ENCODE assay signal across 14 cellular contexts in genomic region chr3:65992106-65992505, GRCh38. TPM values are rescaled to one million over a fixed set of nuclear protein-coding genes. Genes with fewer than 3 reads are reported as not detected.
"Had no signal": no experiment of that assay in that cellular context is flagged by ENCODE, and none has a peak within 500 bp of the region (broad histone marks: within the 10 kb centered on the region; RNA-seq: fewer than 3 reads in every experiment).

No MANE protein-coding gene starts in this region.

- H3K4me1 Mint-ChIP-seq: activated B cell treated with CpG ODN at 0.5 μM for 24 hours; activated CD4-positive, alpha-beta T cell treated with anti-CD3 and anti-CD28 coated beads, Interleukin-2, amount 10 ng/mL, durations not matched to agents 24 days and 14 days; activated naive CD4-positive, alpha-beta T cell treated with anti-CD3 and anti-CD28 coated beads, Interleukin-2, amount 10 ng/mL, durations not matched to agents 7 days and 5 days; activated T-helper 17 cell treated with anti-CD3 and anti-CD28 coated beads, Interleukin-2, amount 50 U/mL, for 72 hours; naive B cell had no signal

- H3K9me3 Mint-ChIP-seq: activated B cell treated with CpG ODN at 0.5 μM for 24 hours; activated CD4-positive, alpha-beta T cell treated with anti-CD3 and anti-CD28 coated beads, Interleukin-2, amount 10 ng/mL, durations not matched to agents 24 days and 14 days; activated naive CD4-positive, alpha-beta T cell treated with anti-CD3 and anti-CD28 coated beads, Interleukin-2, amount 10 ng/mL, durations not matched to agents 7 days and 5 days; activated T-helper 17 cell treated with anti-CD3 and anti-CD28 coated beads, Interleukin-2, amount 50 U/mL, for 72 hours had no signal

- H3K9me3 ChIP-seq: lower lobe of right lung, pancreas, tibial artery had no signal

- H3K4me3 Mint-ChIP-seq: activated B cell treated with CpG ODN at 0.5 μM for 24 hours; activated CD4-positive, alpha-beta T cell treated with anti-CD3 and anti-CD28 coated beads, Interleukin-2, amount 10 ng/mL, durations not matched to agents 24 days and 14 days; activated naive CD4-positive, alpha-beta T cell treated with anti-CD3 and anti-CD28 coated beads, Interleukin-2, amount 10 ng/mL, durations not matched to agents 7 days and 5 days; activated T-helper 17 cell treated with anti-CD3 and anti-CD28 coated beads, Interleukin-2, amount 50 U/mL, for 72 hours; naive B cell had no signal

- H3K27ac Mint-ChIP-seq: activated B cell treated with CpG ODN at 0.5 μM for 24 hours; activated CD4-positive, alpha-beta T cell treated with anti-CD3 and anti-CD28 coated beads, Interleukin-2, amount 10 ng/mL, durations not matched to agents 24 days and 14 days; activated naive CD4-positive, alpha-beta T cell treated with anti-CD3 and anti-CD28 coated beads, Interleukin-2, amount 10 ng/mL, durations not matched to agents 7 days and 5 days; activated T-helper 17 cell treated with anti-CD3 and anti-CD28 coated beads, Interleukin-2, amount 50 U/mL, for 72 hours had no signal

- H3K27me3 Mint-ChIP-seq: activated CD4-positive, alpha-beta T cell treated with anti-CD3 and anti-CD28 coated beads, Interleukin-2, amount 10 ng/mL, durations not matched to agents 24 days and 14 days; activated naive CD4-positive, alpha-beta T cell treated with anti-CD3 and anti-CD28 coated beads, Interleukin-2, amount 10 ng/mL, durations not matched to agents 7 days and 5 days had no signal

- H3K36me3 Mint-ChIP-seq: activated naive CD4-positive, alpha-beta T cell treated with anti-CD3 and anti-CD28 coated beads, Interleukin-2, amount 10 ng/mL, durations not matched to agents 7 days and 5 days; naive B cell had no signal

- ATAC-seq: activated T-helper 17 cell treated with anti-CD3 and anti-CD28 coated beads, Interleukin-2, amount 50 U/mL, for 72 hours; left cardiac atrium; lower lobe of right lung; pancreas had no signal

- H3K27me3 ChIP-seq: pancreas, tibial artery had no signal

- H3K36me3 ChIP-seq: lower lobe of right lung, pancreas, tibial artery had no signal

- DNase-seq: activated B cell treated with CpG ODN at 0.5 μM for 24 hours; activated CD4-positive, alpha-beta T cell treated with anti-CD3 and anti-CD28 coated beads, Interleukin-2, amount 10 ng/mL, durations not matched to agents 24 days and 14 days; activated CD8-positive, alpha-beta memory T cell treated with anti-CD3 and anti-CD28 coated beads for 24 hours; activated naive CD4-positive, alpha-beta T cell treated with anti-CD3 and anti-CD28 coated beads, Interleukin-2, amount 10 ng/mL, durations not matched to agents 7 days and 5 days; effector CD8-positive, alpha-beta T cell; left cardiac atrium; lower lobe of right lung; naive B cell; pancreas; stimulated activated CD4-positive, alpha-beta T cell treated with anti-CD3 and anti-CD28 coated beads, Interleukin-4, amount 100 ng/mL, for 4 hours; T1000; tibial artery had no signal

- H3K4me3 ChIP-seq: lower lobe of right lung, pancreas, tibial artery had no signal

- H3K27ac ChIP-seq: epithelial cell of prostate, lower lobe of right lung, pancreas, tibial artery had no signal

RNA-seq across cellular contexts. Expression of gene MAGI1, which starts 46.6 kb away (rescaled TPM):
- total RNA-seq: activated B cell treated with CpG ODN at 0.5 μM for 24 hours had no signal
